In the genomic region with DNA sequence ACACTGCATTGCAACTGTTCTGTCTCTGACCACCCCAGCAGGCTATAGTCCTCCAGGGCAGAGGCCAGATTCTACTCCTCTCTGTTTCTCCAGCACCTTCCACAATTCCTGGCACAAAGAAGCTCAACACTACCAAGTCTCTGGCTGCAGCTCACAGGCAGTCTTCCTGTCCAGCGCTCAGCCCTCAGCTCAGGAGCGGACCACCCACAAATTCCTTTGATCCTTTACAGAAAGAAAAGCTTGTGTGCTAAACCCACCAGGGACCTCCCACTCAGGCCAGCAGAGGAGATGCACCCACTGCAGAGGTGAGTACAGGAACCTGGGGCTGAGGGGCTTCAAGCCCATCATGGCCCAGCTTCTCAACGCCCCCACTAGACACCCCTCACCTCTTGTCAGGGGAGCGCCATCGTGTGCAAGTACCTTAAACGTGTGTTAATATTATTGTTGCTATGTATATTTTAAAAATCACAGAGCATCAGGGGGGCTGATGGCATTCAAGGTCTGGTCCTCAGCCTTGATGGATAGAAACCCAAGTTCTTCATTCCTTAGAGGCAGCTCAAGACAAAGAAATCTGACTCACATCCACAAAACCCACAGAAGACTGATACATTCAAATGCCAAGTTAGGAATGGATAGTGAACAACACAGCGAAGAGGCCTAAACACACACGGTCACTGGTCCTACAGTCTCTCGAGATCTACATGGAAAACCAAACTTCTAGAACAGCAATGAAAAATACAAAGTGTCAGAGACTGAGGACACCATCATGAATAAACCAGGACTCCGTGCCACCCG, we compare ENCODE assay signal across 22 cellular contexts. TPM values are rescaled to one million over a fixed set of nuclear protein-coding genes. Genes with fewer than 3 reads are reported as not detected.
A peak's percentile ranks its signal among the peaks of the same experiment; 100 is the strongest.
DNase-seq lines count a peak whose midpoint lies in the region; ATAC-seq and TF ChIP-seq lines count a peak whose summit lies in the region.
"Had no signal": no experiment of that assay in that cellular context is flagged by ENCODE, and none has a peak within 500 bp of the region (broad histone marks: within the 10 kb centered on the region; RNA-seq: fewer than 3 reads in every experiment).

No MANE protein-coding gene starts in this region.

- peaks cover 61% of the 10 kb centered on the region for H3K4me1 Mint-ChIP-seq in stimulated activated naive CD8-positive, alpha-beta T cell treated with anti-CD3 and anti-CD28 coated beads, Interleukin-15, amount 100 ng/mL, for 72 hours
- peaks cover 31% of the 10 kb centered on the region for H3K4me1 Mint-ChIP-seq in mesothelial cell of epicardium
- H3K4me1 Mint-ChIP-seq in MCF 10A (ENCODE audit: insufficient read depth, unreplicated experiment) = peaks cover 9% of the 10 kb centered on the region

- POLR2A ChIA-PET in MCF 10A (lab: Yijun Ruan, JAX) = interaction anchor here (0.5 to 1.0 kb wide), 3 partner anchors 8 to 20 kb away, joined by 3 to 4 read pairs (median 3); a partner anchor contains a TSS

- H3K9me3 Mint-ChIP-seq in stimulated activated naive CD8-positive, alpha-beta T cell treated with anti-CD3 and anti-CD28 coated beads, Interleukin-15, amount 100 ng/mL, for 72 hours = no peaks in the 10 kb centered on the region
- H3K9me3 Mint-ChIP-seq in mesothelial cell of epicardium = no peaks in the 10 kb centered on the region
- H3K9me3 Mint-ChIP-seq in MCF 10A (ENCODE audit: unreplicated experiment) = no peaks in the 10 kb centered on the region
- H3K9me3 Mint-ChIP-seq: activated CD4-positive, alpha-beta memory T cell treated with anti-CD3 and anti-CD28 coated beads for 36 hours had no signal

- CTCF ChIA-PET in MCF 10A (lab: Yijun Ruan, JAX) = no interaction called here

- H3K27me3 Mint-ChIP-seq in stimulated activated naive CD8-positive, alpha-beta T cell treated with anti-CD3 and anti-CD28 coated beads, Interleukin-15, amount 100 ng/mL, for 72 hours = no peaks in the 10 kb centered on the region
- H3K27me3 Mint-ChIP-seq in mesothelial cell of epicardium (ENCODE audit: low read depth) (no peaks in the 10 kb centered on the region), MCF 10A (ENCODE audit: insufficient read depth, unreplicated experiment) (no peaks in the 10 kb centered on the region)
- H3K27me3 Mint-ChIP-seq: activated CD4-positive, alpha-beta memory T cell treated with anti-CD3 and anti-CD28 coated beads for 36 hours had no signal

- intact Hi-C loops in MCF 10A (cut with micrococcal nuclease) = no loop called here

- DNase-seq in stimulated activated naive CD8-positive, alpha-beta T cell treated with anti-CD3 and anti-CD28 coated beads, Interleukin-15, Interleukin-2, amounts not matched to agents 100 U/mL and 50 U/mL, for 24 hours = no peak
- DNase-seq in stimulated activated naive CD8-positive, alpha-beta T cell treated with anti-CD3 and anti-CD28 coated beads, Interleukin-15, amount 100 ng/mL, for 72 hours = no peak
- DNase-seq in astrocyte of the hippocampus (ENCODE audit: low read depth, low spot score) (peak; percentile 64), mesothelial cell of epicardium (ENCODE audit: low spot score in 2 of 2, unreplicated experiment in 2 of 2) (no peak), MCF 10A (ENCODE audit: unreplicated experiment) (no peak), SHP77 treated with DMSO at 0.1 percent for 48 hours (lab: John Stamatoyannopoulos, UW) (no peak)
- DNase-seq: activated CD4-positive, alpha-beta memory T cell treated with anti-CD3 and anti-CD28 coated beads for 36 hours; activated CD4-positive, CD25-positive, alpha-beta regulatory T cell; activated naive CD4-positive, alpha-beta T cell; colonic mucosa; DMS 273 treated with DMSO at 0.1 percent for 48 hours; NCI-H187; NCI-H69; occipital lobe; T1000 had no signal

- no peak for TF ChIP-seq CTCF in mesothelial cell of epicardium (IDR thresholded peaks at IDR 0.05; ENCODE audit: unreplicated experiment)
- no peak for TF ChIP-seq CTCF in MCF 10A (IDR thresholded peaks at IDR 0.05; ENCODE audit: unreplicated experiment)

- no peak overlapping the region for H3K27ac Mint-ChIP-seq in stimulated activated naive CD8-positive, alpha-beta T cell treated with anti-CD3 and anti-CD28 coated beads, Interleukin-15, amount 100 ng/mL, for 72 hours
- H3K27ac Mint-ChIP-seq in mesothelial cell of epicardium = peak overlapping the region; percentile 37
- no peak overlapping the region for H3K27ac Mint-ChIP-seq in MCF 10A (ENCODE audit: low read depth, unreplicated experiment)
- H3K27ac Mint-ChIP-seq: activated CD4-positive, alpha-beta memory T cell treated with anti-CD3 and anti-CD28 coated beads for 36 hours had no signal

- peak; percentile 22 for ATAC-seq in stimulated activated naive CD8-positive, alpha-beta T cell treated with anti-CD3 and anti-CD28 coated beads, Interleukin-15, Interleukin-2, amounts not matched to agents 100 U/mL and 50 U/mL, for 24 hours
- ATAC-seq in stimulated activated naive CD8-positive, alpha-beta T cell treated with anti-CD3 and anti-CD28 coated beads, Interleukin-15, amount 100 ng/mL, for 72 hours = no peak
- ATAC-seq in HG03108 (IDR thresholded peaks at IDR 0.05; ENCODE audit: unreplicated experiment) (no peak), GM21390 (IDR thresholded peaks at IDR 0.05; ENCODE audit: unreplicated experiment) (no peak)
- ATAC-seq: HCT116 had no signal

- BruUV-seq in MCF 10A (replicated peaks; lab: Mats Ljungman, UMichigan) = no TSS peak

- peak overlapping the region in 1 of 2 donors; percentile 23 for H3K4me3 Mint-ChIP-seq in stimulated activated naive CD8-positive, alpha-beta T cell treated with anti-CD3 and anti-CD28 coated beads, Interleukin-15, amount 100 ng/mL, for 72 hours
- H3K4me3 Mint-ChIP-seq in mesothelial cell of epicardium (no peak overlapping the region), MCF 10A (ENCODE audit: unreplicated experiment) (no peak overlapping the region)
- H3K4me3 Mint-ChIP-seq: activated CD4-positive, alpha-beta memory T cell treated with anti-CD3 and anti-CD28 coated beads for 36 hours had no signal

- peaks cover 6% of the 10 kb centered on the region for H3K36me3 Mint-ChIP-seq in mesothelial cell of epicardium
- H3K36me3 Mint-ChIP-seq in MCF 10A (ENCODE audit: insufficient read depth, unreplicated experiment) = no peaks in the 10 kb centered on the region
- H3K36me3 Mint-ChIP-seq: activated CD4-positive, alpha-beta memory T cell treated with anti-CD3 and anti-CD28 coated beads for 36 hours had no signal

RNA-seq across cellular contexts. Expression of a gene that starts 8.4 kb away (rescaled TPM):
- total RNA-seq in mesothelial cell of epicardium = 47.6 to 50.0 TPM (median 48.9 TPM) in 3 replicates
- total RNA-seq in MCF 10A (2022) = 13.3 and 20.9 TPM in 2 replicates

RNA-seq across cellular contexts. Expression of a gene that starts 8.6 kb away (rescaled TPM):
- 0.18 to 0.47 TPM (median 0.22 TPM) in 3 replicates for total RNA-seq in mesothelial cell of epicardium
- not detected in 2 replicates for total RNA-seq in MCF 10A (2022)
- total RNA-seq: activated CD4-positive, alpha-beta memory T cell treated with anti-CD3 and anti-CD28 coated beads for 36 hours; ascending aorta; urinary bladder had no signal

RNA-seq across cellular contexts. Expression of a gene that starts 19.8 kb away (rescaled TPM):
- total RNA-seq in mesothelial cell of epicardium = 143 to 146 TPM (median 146 TPM) in 3 replicates
- total RNA-seq in MCF 10A (2022) = 63.6 and 75.1 TPM in 2 replicates

RNA-seq across cellular contexts. Expression of a gene that starts 50.3 kb away (rescaled TPM):
- total RNA-seq in mesothelial cell of epicardium (84.0 to 88.6 TPM (median 84.3 TPM) in 3 replicates), MCF 10A (2022) (29.3 and 35.1 TPM in 2 replicates)

RNA-seq across cellular contexts. Expression of a gene that starts 54.4 kb away (rescaled TPM):
- total RNA-seq in mesothelial cell of epicardium = 0.34 TPM in 1 of 3 replicates, not detected in the others
- total RNA-seq in MCF 10A (2022) = not detected in 2 replicates
- total RNA-seq: ascending aorta, colonic mucosa, HT-29, occipital lobe, renal cortical epithelial cell had no signal
